8 cellular contexts compared by ENCODE assay signal in genomic region chr5:7754997-7755596, GRCh38.
DNase-seq lines count a peak whose midpoint lies in the region; ATAC-seq, FAIRE-seq and TF ChIP-seq lines count a peak whose summit lies in the region.

No MANE protein-coding gene starts in this region.

- TF ChIP-seq POLR2A in right lobe of liver (IDR thresholded peaks at IDR 0.05) (no peak), thyroid gland (IDR thresholded peaks at IDR 0.05) (no peak)

- H3K27ac ChIP-seq in right lobe of liver, result no peak overlapping the region
- no peak overlapping the region for H3K27ac ChIP-seq in thyroid gland

- H3K4me1 ChIP-seq in right lobe of liver, result no peaks in the 10 kb centered on the region
- H3K4me1 ChIP-seq in thyroid gland, result no peaks in the 10 kb centered on the region

- 25% methylated on average over 10 of the region's 13 CpGs for WGBS in right lobe of liver (ENCODE audit: insufficient coverage, low coverage, low lambda C conversion rate, missing lambda C conversion rate)
- 28 to 29% methylated on average over 13 of the region's 13 CpGs for WGBS in thyroid gland, 2 donors

- in situ Hi-C loops in T47D (cut with HindIII; ENCODE audit: low pct_unique_long_range_greater_than_20kb, low sequenced_read_pairs), result no loop called here

- intact Hi-C loops in right lobe of liver (cut with DNase I) (no loop called here), thyroid gland (cut with DNase I) (no loop called here)

- H3K36me3 ChIP-seq in right lobe of liver, result no peaks in the 10 kb centered on the region
- no peaks in the 10 kb centered on the region for H3K36me3 ChIP-seq in thyroid gland

- TF ChIP-seq CTCF in right lobe of liver (IDR thresholded peaks at IDR 0.05) (peak; percentile 19 to 70 (median 56)), thyroid gland (IDR thresholded peaks at IDR 0.05) (peak in 5 of 6 experiments; percentile 19 to 66 (median 39))

- H3K4me3 ChIP-seq in right lobe of liver (no peak overlapping the region), thyroid gland (replicated peaks in 1 of 3) (no peak overlapping the region)

- DNase-seq in GDM1 (lab: John Stamatoyannopoulos, UW) (peak; percentile 64), HTR-8/SVneo (ENCODE audit: insufficient read length, low spot score) (peak; percentile 47), OCI-M1 (lab: John Stamatoyannopoulos, UW) (peak; percentile 71), T47D (ENCODE audit: low read depth in 1 of 2, low spot score in 1 of 2) (peak; percentile 16 to 78), right lobe of liver (peak in 2 of 3 donors; percentile 42 to 66), thyroid gland (peak; percentile 44 to 55), mesenteric fat pad (ENCODE audit: low spot score) (no peak)

- no peaks in the 10 kb centered on the region for H3K27me3 ChIP-seq in right lobe of liver
- no peaks in the 10 kb centered on the region for H3K27me3 ChIP-seq in thyroid gland

- ATAC-seq in GM21381 (IDR thresholded peaks at IDR 0.05; ENCODE audit: unreplicated experiment) (peak; percentile 89), right lobe of liver (peak; percentile 73 to 87 (median 80))

- H3K9me3 ChIP-seq in right lobe of liver (no peaks in the 10 kb centered on the region), thyroid gland (no peaks in the 10 kb centered on the region)

- peak; percentile 72 for FAIRE-seq in HTR-8/SVneo (lab: Jason Lieb, UNC)
